ENCODE assay signal across 7 cellular contexts in genomic region chr17:7233701-7234099, GRCh38. TPM values are rescaled to one million over a fixed set of nuclear protein-coding genes. Genes with fewer than 3 reads are reported as not detected.
DNase-seq lines count a peak whose midpoint lies in the region; ATAC-seq and TF ChIP-seq lines count a peak whose summit lies in the region.

No MANE protein-coding gene starts in this region.

- H3K4me2 ChIP-seq in skeletal muscle satellite cell (ENCODE audit: low read length) = peak overlapping the region; percentile 84

- ATAC-seq in heart left ventricle (peak in 2 of 4 donors; percentile 3 to 4), HG03378 (IDR thresholded peaks at IDR 0.05; ENCODE audit: unreplicated experiment) (no peak)

- H3K9ac ChIP-seq in skeletal muscle satellite cell (ENCODE audit: low read depth, low read length) = peak overlapping the region; percentile 87

- TF ChIP-seq POLR2A in heart left ventricle (IDR thresholded peaks at IDR 0.05) = no peak

- no peaks in the 10 kb centered on the region for H3K9me3 ChIP-seq in HEK293 (ENCODE audit: control insufficient read depth, insufficient read depth, low read depth, low read length)
- H3K9me3 ChIP-seq in heart left ventricle = no peaks in the 10 kb centered on the region
- no peaks in the 10 kb centered on the region for H3K9me3 ChIP-seq in skeletal muscle satellite cell (replicated peaks; ENCODE audit: low read length)

- TF ChIP-seq CTCF in HEK293 (tag by site-specific recombination; IDR thresholded peaks at IDR 0.05) (no peak), WI38 (IDR thresholded peaks at IDR 0.05; ENCODE audit: low read depth, low read length) (no peak), heart left ventricle (IDR thresholded peaks at IDR 0.05) (no peak)

- H3K27ac ChIP-seq in HEK293 (ENCODE audit: extremely low read depth, low read depth, low read length) (peak overlapping the region; percentile 82), heart left ventricle (peak overlapping the region; percentile 17 to 96 (median 88))

- POLR2A ChIA-PET in HEK293 (lab: Yijun Ruan, JAX) = interaction anchor here (0.6 to 14.2 kb wide), 13 partner anchors 9 to 472 kb away, joined by 3 to 284 read pairs (median 4); partner anchors contain the start of genes ACADVL, CTDNEP1, DLG4 and GABARAP

- DNase-seq in heart left ventricle (no peak), NCI-H1436 (lab: John Stamatoyannopoulos, UW) (no peak), GM03348 (ENCODE audit: low spot score) (no peak)

- peaks cover 7% of the 10 kb centered on the region; the same call in 1 of the 2 replicates for H3K4me1 ChIP-seq in HEK293 (ENCODE audit: control insufficient read depth, insufficient read depth, low read length)
- H3K4me1 ChIP-seq in heart left ventricle = peaks cover 5 to 53% (median 26%) of the 10 kb centered on the region in 12 donors
- peaks cover 39% of the 10 kb centered on the region for H3K4me1 ChIP-seq in skeletal muscle satellite cell (ENCODE audit: control insufficient read depth, insufficient read depth, low read length)

- CTCF ChIA-PET in HEK293 (lab: Yijun Ruan, JAX) = interaction anchor here (0.5 to 1.6 kb wide), 3 partner anchors 13 to 124 kb away, joined by 4 to 6 read pairs (median 4); partner anchors contain the start of genes ACADVL and DLG4

- intact Hi-C loops in heart left ventricle (cut with DNase I) = loop anchor here in 3 of 10 donors (10.0 kb wide), 3 partner anchors 251 to 611 kb away; partner anchors contain the start of genes CD68 (in 1 of the 3), POLR2A (in 1 of the 3) and SLC35G6 (in 1 of the 3)

- H3K27me3 ChIP-seq in heart left ventricle (no peaks in the 10 kb centered on the region), skeletal muscle satellite cell (ENCODE audit: control insufficient read depth, insufficient read depth, low read length) (no peaks in the 10 kb centered on the region)

- H3K4me3 ChIP-seq in HEK293 (ENCODE audit: low read depth, low read length) (peak overlapping the region; percentile 87), WI38 (ENCODE audit: low read depth, low read length) (peak overlapping the region; percentile 87), heart left ventricle (peak overlapping the region; percentile 65 to 99 (median 84)), skeletal muscle satellite cell (ENCODE audit: low read length) (peak overlapping the region; percentile 77)

- WGBS in heart left ventricle, 4 donors = 1 to 3% (median 2%) methylated on average over 9 of the region's 9 CpGs

- H3K36me3 ChIP-seq in HEK293 (ENCODE audit: control insufficient read depth in 2 of 2, insufficient read depth in 1 of 2, low read length in 2 of 2) (peaks cover 19 to 58% of the 10 kb centered on the region in 2 experiments), heart left ventricle (peaks cover 0 to 43% (median 36%) of the 10 kb centered on the region in 9 donors), skeletal muscle satellite cell (ENCODE audit: insufficient read depth, low read length) (peaks cover 49% of the 10 kb centered on the region)

TF ChIP-seq in HEK293, 187 proteins besides CTCF, POLR2A, EP300 and RAD21:
- TF ChIP-seq ZNF621 (tag by site-specific recombination; IDR thresholded peaks at IDR 0.05) (no peak), ZBTB17 (tag by site-specific recombination; IDR thresholded peaks at IDR 0.05) (0 out of 2 replicates have a peak, but pooled peaks have one; percentile 37), ZBTB11 (tag by site-specific recombination; conservative IDR thresholded peaks at IDR 0.05; ENCODE audit: low read depth) (peak; percentile 1; the same call in 1 of the 2 replicates)
TF ChIP-seq in HEK293: peak in this region for 2.

RNA-seq across cellular contexts. Expression of gene DVL2, which starts 0.6 kb away (rescaled TPM):
- 10 to 100 TPM; 14.0 to 28.6 (median 17.8) TPM for total RNA-seq in heart left ventricle
- 10 to 100 TPM; 13.0 to 15.6 TPM for polyA plus RNA-seq in heart left ventricle
- total RNA-seq in skeletal muscle satellite cell (2012; rRNA removed) = 34.5 and 67.7 TPM in 2 replicates

RNA-seq across cellular contexts. Expression of gene PHF23, which starts 5.6 kb away (rescaled TPM):
- 10 to 100 TPM; 19.1 to 36.7 (median 23.0) TPM for total RNA-seq in heart left ventricle
- polyA plus RNA-seq in heart left ventricle = 10 to 100 TPM; 13.7 to 31.8 TPM
- total RNA-seq in skeletal muscle satellite cell (2012; rRNA removed) = 37.0 and 46.1 TPM in 2 replicates

RNA-seq across cellular contexts. Expression of gene GABARAP, which starts 8.5 kb away (rescaled TPM):
- total RNA-seq in heart left ventricle = 100 to 1,000 TPM; 293 to 591 (median 491) TPM
- polyA plus RNA-seq in heart left ventricle = 100 to 1,000 TPM; 580 to 674 TPM
- 146 and 224 TPM in 2 replicates for total RNA-seq in skeletal muscle satellite cell (2012; rRNA removed)

RNA-seq across cellular contexts. Expression of gene ACADVL, which starts 14.0 kb away (rescaled TPM):
- total RNA-seq in heart left ventricle = 1,000 to 10,000 TPM in 7 of 9 donors, 100 to 1,000 TPM in 2; 874 to 2,110 (median 1,385) TPM
- polyA plus RNA-seq in heart left ventricle = 1,000 to 10,000 TPM in 1 of 2 donors, 100 to 1,000 TPM in 1; 601 to 2,758 TPM
- 154 and 198 TPM in 2 replicates for total RNA-seq in skeletal muscle satellite cell (2012; rRNA removed)

RNA-seq across cellular contexts. Expression of gene DLG4, which starts 14.1 kb away (rescaled TPM):
- 10 to 100 TPM; 12.0 to 24.3 (median 16.6) TPM for total RNA-seq in heart left ventricle
- polyA plus RNA-seq in heart left ventricle = 10 to 100 TPM in 1 of 2 donors, 1 to 10 TPM in 1; 5.3 to 15.5 TPM
- total RNA-seq in skeletal muscle satellite cell (2012; rRNA removed) = 10.1 and 11.6 TPM in 2 replicates
